8 cellular contexts compared by ENCODE assay signal in genomic region chr7:30179016-30179436, GRCh38. TPM values are rescaled to one million over a fixed set of nuclear protein-coding genes. Genes with fewer than 3 reads are reported as not detected.
A peak's percentile ranks its signal among the peaks of the same experiment; 100 is the strongest.
DNase-seq lines count a peak whose midpoint lies in the region; ATAC-seq and TF ChIP-seq lines count a peak whose summit lies in the region.

No MANE protein-coding gene starts in this region.

- no peaks in the 10 kb centered on the region for H3K27me3 ChIP-seq in adrenal gland
- H3K27me3 ChIP-seq in vagina: no peaks in the 10 kb centered on the region

- DNase-seq in stimulated activated naive CD8-positive, alpha-beta T cell treated with anti-CD3 and anti-CD28 coated beads, Interleukin-15, Interleukin-2, amounts not matched to agents 100 U/mL and 50 U/mL, for 24 hours: no peak
- peak in 4 of 7 donors; percentile 27 to 46 (median 35) for DNase-seq in adrenal gland
- no peak for DNase-seq in stimulated activated CD4-positive, alpha-beta T cell treated with anti-CD3 and anti-CD28 coated beads, Interleukin-12 subunit alpha, Interleukin-12 subunit beta, amount 100 ng/mL, for 4 hours
- no peak for DNase-seq in HPDE6-E6E7 (ENCODE audit: extremely low spot score)
- no peak for DNase-seq in vagina (ENCODE audit: extremely low spot score in 2 of 2)

- H3K4me1 Mint-ChIP-seq in stimulated activated naive CD8-positive, alpha-beta T cell treated with anti-CD3 and anti-CD28 coated beads, Interleukin-15, Interleukin-2, amounts not matched to agents 100 ng/mL and 50 ng/mL, for 24 hours (ENCODE audit: low read depth): peaks cover 9% of the 10 kb centered on the region

- no peaks in the 10 kb centered on the region for H3K36me3 Mint-ChIP-seq in stimulated activated naive CD8-positive, alpha-beta T cell treated with anti-CD3 and anti-CD28 coated beads, Interleukin-15, Interleukin-2, amounts not matched to agents 100 ng/mL and 50 ng/mL, for 24 hours (ENCODE audit: low read depth)

- peak overlapping the region in 1 of 4 donors; percentile 26 for H3K4me3 ChIP-seq in adrenal gland
- H3K4me3 ChIP-seq in vagina: no peak overlapping the region

- no peaks in the 10 kb centered on the region for H3K9me3 Mint-ChIP-seq in stimulated activated naive CD8-positive, alpha-beta T cell treated with anti-CD3 and anti-CD28 coated beads, Interleukin-15, Interleukin-2, amounts not matched to agents 100 ng/mL and 50 ng/mL, for 24 hours

- H3K27ac ChIP-seq in adrenal gland (peak overlapping the region in 1 of 5 donors; percentile 45), vagina (no peak overlapping the region)

- peak overlapping the region; percentile 61 for H3K27ac Mint-ChIP-seq in stimulated activated naive CD8-positive, alpha-beta T cell treated with anti-CD3 and anti-CD28 coated beads, Interleukin-15, Interleukin-2, amounts not matched to agents 100 ng/mL and 50 ng/mL, for 24 hours

- H3K36me3 ChIP-seq in adrenal gland (replicated peaks in 1 of 2) (no peaks in the 10 kb centered on the region), vagina (no peaks in the 10 kb centered on the region)

- TF ChIP-seq POLR2A in adrenal gland (IDR thresholded peaks at IDR 0.05): no peak
- TF ChIP-seq POLR2A in vagina (IDR thresholded peaks at IDR 0.05): no peak

- H3K4me1 ChIP-seq in adrenal gland (replicated peaks in 1 of 2) (peaks cover 6 to 56% of the 10 kb centered on the region in 2 donors), vagina (peaks cover 7% of the 10 kb centered on the region)

- H3K9me3 ChIP-seq in adrenal gland (replicated peaks in 1 of 3) (no peaks in the 10 kb centered on the region), vagina (no peaks in the 10 kb centered on the region)

- ATAC-seq in stimulated activated naive CD8-positive, alpha-beta T cell treated with anti-CD3 and anti-CD28 coated beads, Interleukin-15, Interleukin-2, amounts not matched to agents 100 U/mL and 50 U/mL, for 24 hours: no peak
- ATAC-seq in HG03060 (IDR thresholded peaks at IDR 0.05; ENCODE audit: low read depth, unreplicated experiment): peak; percentile 77
- ATAC-seq in SK-N-SH treated with all-trans-retinoic acid at 6 μM for 48 hours: no peak

- intact Hi-C loops in adrenal gland (cut with DNase I): no loop called here
- intact Hi-C loops in vagina (cut with DNase I): loop anchor here (10.0 kb wide), 1 partner anchor 106 kb away; the partner anchor contains the start of gene ZNRF2

- 61 to 73% (median 68%) methylated on average over 3 of the region's 3 CpGs for WGBS in adrenal gland, 4 donors

- H3K27me3 Mint-ChIP-seq in stimulated activated naive CD8-positive, alpha-beta T cell treated with anti-CD3 and anti-CD28 coated beads, Interleukin-15, Interleukin-2, amounts not matched to agents 100 ng/mL and 50 ng/mL, for 24 hours: no peaks in the 10 kb centered on the region

- TF ChIP-seq CTCF in adrenal gland (IDR thresholded peaks at IDR 0.05) (no peak), vagina (IDR thresholded peaks at IDR 0.05) (no peak)

- peak overlapping the region; percentile 17 for H3K4me3 Mint-ChIP-seq in stimulated activated naive CD8-positive, alpha-beta T cell treated with anti-CD3 and anti-CD28 coated beads, Interleukin-15, Interleukin-2, amounts not matched to agents 100 ng/mL and 50 ng/mL, for 24 hours

TF ChIP-seq in SK-N-SH treated with all-trans-retinoic acid at 6 μM for 48 hours, 23 proteins besides CTCF, POLR2A, EP300 and RAD21:
- TF ChIP-seq OSR1 (CRISPR knock-in tag; IDR thresholded peaks at IDR 0.05): no peak
- no peak for TF ChIP-seq BACH2 (CRISPR knock-in tag; IDR thresholded peaks at IDR 0.05; ENCODE audit: borderline replicate concordance)
- TF ChIP-seq ZFP3 (CRISPR knock-in tag; IDR thresholded peaks at IDR 0.05): no peak
TF ChIP-seq in SK-N-SH treated with all-trans-retinoic acid at 6 μM for 48 hours: peak in this region for 0.

RNA-seq across cellular contexts. Expression of gene MTURN, which starts 44.2 kb away (rescaled TPM):
- total RNA-seq in adrenal gland: 10 to 100 TPM in 1 of 8 donors, 1 to 10 TPM in 7; 4.6 to 15.6 (median 6.9) TPM
- polyA plus RNA-seq in adrenal gland: 10 to 100 TPM in 1 of 3 donors, 1 to 10 TPM in 2; 6.6 to 11.3 (median 9.6) TPM
- total RNA-seq in vagina: 44.2 TPM

Comparison
In these comparisons a context has a peak if more than half of its experiments do, and no peak if none do; other contexts are left out.
1. DNase-seq: peak in adrenal gland (4 of 7); none in stimulated activated naive CD8-positive, alpha-beta T cell treated with anti-CD3 and anti-CD28 coated beads, Interleukin-15, Interleukin-2, amounts not matched to agents 100 U/mL and 50 U/mL, for 24 hours (single experiment), stimulated activated CD4-positive, alpha-beta T cell treated with anti-CD3 and anti-CD28 coated beads, Interleukin-12 subunit alpha, Interleukin-12 subunit beta, amount 100 ng/mL, for 4 hours (single experiment), HPDE6-E6E7 (single experiment) and vagina (0 of 2).